ENCODE assay signal across 15 cellular contexts in genomic region chr16:68564367-68564985, GRCh38. TPM values are rescaled to one million over a fixed set of nuclear protein-coding genes. Genes with fewer than 3 reads are reported as not detected.
DNase-seq lines count a peak whose midpoint lies in the region; ATAC-seq, FAIRE-seq and TF ChIP-seq lines count a peak whose summit lies in the region.
"Had no signal": no experiment of that assay in that cellular context is flagged by ENCODE, and none has a peak within 500 bp of the region (broad histone marks: within the 10 kb centered on the region; RNA-seq: fewer than 3 reads in every experiment).

No MANE protein-coding gene starts in this region.

- no peaks in the 10 kb centered on the region for H3K79me1 ChIP-seq in H1 (ENCODE audit: low read depth, low read length)

- H4K8ac ChIP-seq in H1 (ENCODE audit: extremely low read depth, insufficient read depth, low read length): no peak overlapping the region

- H2AK5ac ChIP-seq in H1 (ENCODE audit: low read depth, low read length): no peak overlapping the region

- no peak overlapping the region for H3K18ac ChIP-seq in H1 (ENCODE audit: extremely low read depth, low read length)

- WGBS in H1 (ENCODE audit: extremely low coverage in 1 of 2, insufficient coverage in 1 of 2, insufficient read length in 1 of 2, insufficient replicate concordance in 2 of 2, low coverage in 1 of 2, low lambda C conversion rate in 2 of 2, missing lambda C conversion rate in 1 of 2), 2 experiments: 87% methylated on average over 9 of the region's 9 CpGs; no CpG with 5 or more reads in 1 of the 2 experiments

- peaks cover 4 to 69% (median 40%) of the 10 kb centered on the region in 4 experiments for H3K36me3 ChIP-seq in H1 (ENCODE audit: control insufficient read depth in 2 of 4, insufficient read depth in 4 of 4, low read length in 3 of 4)

- H4K5ac ChIP-seq in H1 (ENCODE audit: insufficient read length, low read depth, low read length): no peak overlapping the region

- peaks cover 72% of the 10 kb centered on the region for H3K9me3 Mint-ChIP-seq in progenitor cell of endocrine pancreas (ENCODE audit: low read depth)

- no peak overlapping the region for H2BK5ac ChIP-seq in H1 (ENCODE audit: low read depth, low read length)

- no peaks in the 10 kb centered on the region for H3K4me1 ChIP-seq in H1 (replicated peaks in 1 of 4; ENCODE audit: control insufficient read depth in 3 of 4, insufficient read depth in 4 of 4, low read length in 3 of 4)
- H3K4me1 ChIP-seq: SJCRH30 had no signal

- H3K4me1 Mint-ChIP-seq in progenitor cell of endocrine pancreas (ENCODE audit: low read depth): no peaks in the 10 kb centered on the region
- H3K4me1 Mint-ChIP-seq: mesothelial cell of epicardium had no signal

- no peak overlapping the region for H2BK20ac ChIP-seq in H1 (ENCODE audit: low read length)

- no peak overlapping the region for H3K4me3 Mint-ChIP-seq in progenitor cell of endocrine pancreas (ENCODE audit: low read depth)
- H3K4me3 Mint-ChIP-seq: mesothelial cell of epicardium, type B pancreatic cell had no signal

- no peaks in the 10 kb centered on the region for H3K23me2 ChIP-seq in H1 (ENCODE audit: low read depth, low read length)

- H3K36me3 Mint-ChIP-seq in progenitor cell of endocrine pancreas (ENCODE audit: insufficient read depth): peaks cover 82% of the 10 kb centered on the region

- peak; percentile 24 for FAIRE-seq in H1 (lab: Jason Lieb, UNC)

- POLR2A ChIA-PET in H1 (lab: Charles Lee; ENCODE audit: partially characterized antibody): interaction anchor here (0.7 to 2.0 kb wide), 3 partner anchors 9 to 78 kb away, joined by 3 to 7 read pairs (median 3); no protein-coding TSS in a partner anchor

- peak overlapping the region in 1 of 4 experiments; percentile 18; a peak in 1 of 8 replicates for H3K4me3 ChIP-seq in H1 (ENCODE audit: extremely low read depth in 1 of 4, insufficient read depth in 2 of 4, low read depth in 3 of 4, low read length in 4 of 4)
- H3K4me3 ChIP-seq: SJCRH30 had no signal

- H3K4ac ChIP-seq in H1 (replicated peaks; ENCODE audit: insufficient read length, low read depth, low read length): no peak overlapping the region

- H3K56ac ChIP-seq in H1 (replicated peaks; ENCODE audit: insufficient read length, low read depth, low read length): no peak overlapping the region

- H3K14ac ChIP-seq in H1 (ENCODE audit: insufficient read length): no peak overlapping the region

- ATAC-seq in GM21390 (IDR thresholded peaks at IDR 0.05; ENCODE audit: unreplicated experiment) (no peak), GM18858 (IDR thresholded peaks at IDR 0.05; ENCODE audit: unreplicated experiment) (no peak)

- no peaks in the 10 kb centered on the region for H3K79me2 ChIP-seq in H1 (ENCODE audit: control insufficient read depth in 1 of 2, insufficient read depth in 2 of 2, low read length in 2 of 2)

- no peak overlapping the region for H3K4me2 ChIP-seq in H1 (ENCODE audit: insufficient read depth in 1 of 2, low read depth in 2 of 2, low read length in 2 of 2)

- H3K9me3 ChIP-seq in H1 (ENCODE audit: insufficient read depth in 2 of 2, low read depth in 1 of 2, low read length in 1 of 2): peaks cover 87 to 91% of the 10 kb centered on the region in 2 experiments

- no peak overlapping the region for H2BK120ac ChIP-seq in H1 (replicated peaks; ENCODE audit: low read depth, low read length)

- peak overlapping the region; percentile 83 for H3K27ac Mint-ChIP-seq in progenitor cell of endocrine pancreas
- H3K27ac Mint-ChIP-seq: mesothelial cell of epicardium, type B pancreatic cell had no signal

- TF ChIP-seq POLR2A in H1 (IDR thresholded peaks at IDR 0.05; ENCODE audit: control extremely low read depth in 1 of 2, low read depth in 2 of 2, low read length in 2 of 2): no peak

- TF ChIP-seq CTCF in H1 (IDR thresholded peaks at IDR 0.05; ENCODE audit: control extremely low read depth in 1 of 3, insufficient read depth in 1 of 3, low read depth in 1 of 3, low read length in 3 of 3): no peak
- no peak for TF ChIP-seq CTCF in progenitor cell of endocrine pancreas (IDR thresholded peaks at IDR 0.05; ENCODE audit: unreplicated experiment)

- DNase-seq in NCI-H2171 treated with DMSO at 0.1 percent for 48 hours (lab: John Stamatoyannopoulos, UW): peak; percentile 8
- DNase-seq in NCI-H2171 (lab: John Stamatoyannopoulos, UW): no peak
- DNase-seq in M059J (ENCODE audit: low read depth): peak; percentile 24
- DNase-seq in H1 (ENCODE audit: low read depth in 1 of 2, low spot score in 2 of 2): no peak
- DNase-seq in progenitor cell of endocrine pancreas (ENCODE audit: low spot score, unreplicated experiment): no peak
- DNase-seq in NCI-H1436 treated with DMSO at 0.1 percent for 48 hours (lab: John Stamatoyannopoulos, UW): no peak
- DNase-seq: activated CD8-positive, alpha-beta memory T cell treated with anti-CD3 and anti-CD28 coated beads for 24 hours; caudate nucleus; NCI-H1105 treated with DMSO at 0.1 percent for 48 hours; NCI-H526 treated with DMSO at 0.1 percent for 48 hours had no signal

- H2AFZ ChIP-seq in H1 (ENCODE audit: low read length): no peak overlapping the region

- CTCF ChIA-PET in H1 (lab: Charles Lee; ENCODE audit: partially characterized antibody): interaction anchor here (0.6 to 2.3 kb wide), 9 partner anchors 10 to 326 kb away, joined by 3 to 11 read pairs (median 3); no protein-coding TSS in a partner anchor

- H4K91ac ChIP-seq in H1 (replicated peaks; ENCODE audit: insufficient read length, low read length): no peak overlapping the region

- H2BK15ac ChIP-seq in H1 (ENCODE audit: low read length): no peak overlapping the region

- H4K20me1 ChIP-seq in H1 (replicated peaks in 1 of 2; ENCODE audit: control insufficient read depth in 1 of 2, insufficient read depth in 2 of 2, low read length in 2 of 2): no peaks in the 10 kb centered on the region

- H3K27ac ChIP-seq in H1 (ENCODE audit: low read depth, low read length): no peak overlapping the region
- H3K27ac ChIP-seq: SJCRH30 had no signal

- no peaks in the 10 kb centered on the region for H3K27me3 ChIP-seq in H1 (replicated peaks in 1 of 4; ENCODE audit: control insufficient read depth in 3 of 4, extremely low read depth in 1 of 4, insufficient read depth in 3 of 4, low read length in 3 of 4)
- H3K27me3 ChIP-seq: SJCRH30 had no signal

- TF ChIP-seq RAD21 in H1 (IDR thresholded peaks at IDR 0.05 in 1 of 2, conservative IDR thresholded peaks at IDR 0.05 in 1 of 2; ENCODE audit: low read depth in 2 of 2, low read length in 2 of 2): no peak

- H3K9ac ChIP-seq in H1 (replicated peaks in 1 of 4; ENCODE audit: extremely low read depth in 1 of 4, low read depth in 3 of 4, low read length in 3 of 4): no peak overlapping the region

- no peak overlapping the region for H3K23ac ChIP-seq in H1 (ENCODE audit: insufficient read length)

- H2BK12ac ChIP-seq in H1 (ENCODE audit: low read depth, low read length): no peak overlapping the region

- H3K27me3 Mint-ChIP-seq in progenitor cell of endocrine pancreas: no peaks in the 10 kb centered on the region
- H3K27me3 Mint-ChIP-seq: type B pancreatic cell had no signal

- no peak for TF ChIP-seq EP300 in H1 (IDR thresholded peaks at IDR 0.05; ENCODE audit: borderline replicate concordance in 1 of 2, low read depth in 2 of 2, low read length in 2 of 2)

TF ChIP-seq in H1, 55 proteins besides CTCF, POLR2A, EP300 and RAD21 (continues in another document):
- TF ChIP-seq KDM5A (IDR thresholded peaks at IDR 0.05; ENCODE audit: low read length): no peak
- no peak for TF ChIP-seq TBP (IDR thresholded peaks at IDR 0.05; ENCODE audit: low read depth, low read length)
- no peak for TF ChIP-seq JUND (IDR thresholded peaks at IDR 0.05; ENCODE audit: low read length)
- TF ChIP-seq ZNF274 (IDR thresholded peaks at IDR 0.05; ENCODE audit: borderline replicate concordance, extremely low read depth, low read length): peak; percentile 93

RNA-seq across cellular contexts. Expression of gene ZFP90, which starts 25.4 kb away (rescaled TPM):
- total RNA-seq in M059J (2014; rRNA removed; shearing (Covaris generic)): 20.5 and 22.0 TPM in 2 replicates
- 15.9 and 19.1 TPM in 2 replicates for total RNA-seq in H1 (2021; fragmentation: NEBNext Ultra II Directional; extraction: Animal tissue kit (Norgen Biotek cat#: 25700))
- 9.2 and 10.3 TPM in 2 replicates for polyA plus RNA-seq in H1 (2011; rRNA removed)
- polyA plus RNA-seq in H1 (2011; cell fraction: cytosol; rRNA removed): 13.3 TPM
- polyA plus RNA-seq in H1 (2011; cell fraction: nucleus; rRNA removed): 23.6 TPM
- polyA plus RNA-seq in H1 (2012, experiment 1 of 2): 11.3 to 13.6 TPM (median 12.3 TPM) in 4 replicates
- 0.76 TPM for polyA plus RNA-seq in H1 (2012, experiment 2 of 2)
- polyA plus RNA-seq in H1 (2013, experiment 1 of 2): 18.3 TPM
- polyA plus RNA-seq in H1 (2013, experiment 2 of 2): 15.1 TPM
- polyA minus RNA-seq in H1 (2011; rRNA and poly(A)+ RNA removed): 20.7 and 25.8 TPM in 2 replicates
- polyA minus RNA-seq in H1 (2011; cell fraction: cytosol; rRNA and poly(A)+ RNA removed): 15.9 TPM
- polyA minus RNA-seq in H1 (2011; cell fraction: nucleus; rRNA and poly(A)+ RNA removed): 33.8 TPM
- 58.6 and 60.3 TPM in 2 replicates for total RNA-seq in progenitor cell of endocrine pancreas

Comparison
In these comparisons a context has a peak if more than half of its experiments do, and no peak if none do; other contexts are left out.
1. DNase-seq: peak in NCI-H2171 treated with DMSO at 0.1 percent for 48 hours (single experiment) and M059J (single experiment); none in NCI-H2171 (single experiment), H1 (0 of 2), progenitor cell of endocrine pancreas (single experiment) and NCI-H1436 treated with DMSO at 0.1 percent for 48 hours (single experiment).